14 cellular contexts compared by ENCODE assay signal in genomic region chr13:70253834-70254233, GRCh38.
DNase-seq lines count a peak whose midpoint lies in the region; ATAC-seq and TF ChIP-seq lines count a peak whose summit lies in the region.
"Had no signal": no experiment of that assay in that cellular context is flagged by ENCODE, and none has a peak within 500 bp of the region (broad histone marks: within the 10 kb centered on the region; RNA-seq: fewer than 3 reads in every experiment).

No MANE protein-coding gene starts in this region.

- intact Hi-C loops in MCF 10A (cut with micrococcal nuclease) (no loop called here), breast epithelium (cut with DNase I; ENCODE audit: low total_unique reads) (no loop called here)

- H3K27ac Mint-ChIP-seq in MCF 10A (ENCODE audit: low read depth, unreplicated experiment) (no peak overlapping the region), WTC11 (no peak overlapping the region)
- H3K27ac Mint-ChIP-seq: H9, memory B cell had no signal

- peaks cover 6% of the 10 kb centered on the region for H3K4me1 Mint-ChIP-seq in MCF 10A (ENCODE audit: insufficient read depth, unreplicated experiment)
- peaks cover 11% of the 10 kb centered on the region for H3K4me1 Mint-ChIP-seq in WTC11
- H3K4me1 Mint-ChIP-seq: memory B cell had no signal

- no TSS peak for BruUV-seq in MCF 10A (replicated peaks; lab: Mats Ljungman, UMichigan)

- no peaks in the 10 kb centered on the region for H3K4me1 ChIP-seq in breast epithelium
- no peaks in the 10 kb centered on the region for H3K4me1 ChIP-seq in SJCRH30
- no peaks in the 10 kb centered on the region for H3K4me1 ChIP-seq in gastroesophageal sphincter
- H3K4me1 ChIP-seq: tibial artery had no signal

- WGBS in gastroesophageal sphincter (ENCODE audit: low coverage in 1 of 2), 2 donors: 0 to 6% methylated on average over 1 of the region's 1 CpG

- H3K27me3 ChIP-seq in breast epithelium (no peaks in the 10 kb centered on the region), SJCRH30 (no peaks in the 10 kb centered on the region), gastroesophageal sphincter (no peaks in the 10 kb centered on the region)
- H3K27me3 ChIP-seq: tibial artery had no signal

- CTCF ChIA-PET in MCF 10A (lab: Yijun Ruan, JAX) (no interaction called here), WTC11 (lab: Charles Lee) (no interaction called here)

- H3K9me3 Mint-ChIP-seq in MCF 10A (ENCODE audit: unreplicated experiment): no peaks in the 10 kb centered on the region
- no peaks in the 10 kb centered on the region for H3K9me3 Mint-ChIP-seq in WTC11
- H3K9me3 Mint-ChIP-seq: H9, memory B cell had no signal

- no peak for TF ChIP-seq EP300 in gastroesophageal sphincter (IDR thresholded peaks at IDR 0.05)

- H3K4me3 Mint-ChIP-seq in MCF 10A (ENCODE audit: unreplicated experiment) (no peak overlapping the region), WTC11 (no peak overlapping the region)
- H3K4me3 Mint-ChIP-seq: H9, memory B cell had no signal

- H3K36me3 ChIP-seq in breast epithelium (no peaks in the 10 kb centered on the region), SJCRH30 (no peaks in the 10 kb centered on the region), gastroesophageal sphincter (no peaks in the 10 kb centered on the region)
- H3K36me3 ChIP-seq: tibial artery had no signal

- TF ChIP-seq CTCF in MCF 10A (IDR thresholded peaks at IDR 0.05; ENCODE audit: unreplicated experiment): no peak
- TF ChIP-seq CTCF in breast epithelium (IDR thresholded peaks at IDR 0.05): no peak
- TF ChIP-seq CTCF in gastroesophageal sphincter (IDR thresholded peaks at IDR 0.05): no peak
- TF ChIP-seq CTCF in WTC11 (IDR thresholded peaks at IDR 0.05): no peak

- POLR2A ChIA-PET in MCF 10A (lab: Yijun Ruan, JAX) (interaction anchor here (0.6 kb wide), 1 partner anchor 1238 kb away, joined by 3 read pairs; no protein-coding TSS in a partner anchor), WTC11 (lab: Charles Lee) (no interaction called here)

- no peaks in the 10 kb centered on the region for H3K27me3 Mint-ChIP-seq in MCF 10A (ENCODE audit: insufficient read depth, unreplicated experiment)
- H3K27me3 Mint-ChIP-seq in WTC11 (ENCODE audit: low read depth): no peaks in the 10 kb centered on the region
- H3K27me3 Mint-ChIP-seq: memory B cell had no signal

- H3K9me3 ChIP-seq in breast epithelium (no peaks in the 10 kb centered on the region), SJCRH30 (replicated peaks) (no peaks in the 10 kb centered on the region), gastroesophageal sphincter (no peaks in the 10 kb centered on the region)
- H3K9me3 ChIP-seq: tibial artery had no signal

- H3K4me3 ChIP-seq in breast epithelium (no peak overlapping the region), SJCRH30 (no peak overlapping the region), gastroesophageal sphincter (no peak overlapping the region)
- H3K4me3 ChIP-seq: tibial artery had no signal

- peak; percentile 38 for DNase-seq in MCF 10A (ENCODE audit: unreplicated experiment)
- DNase-seq in breast epithelium (ENCODE audit: low spot score in 2 of 2): no peak
- peak; percentile 96 for DNase-seq in NCI-H2171 treated with DMSO at 0.1 percent for 48 hours (lab: John Stamatoyannopoulos, UW)
- peak; percentile 12 to 60 for DNase-seq in SJCRH30
- DNase-seq in smooth muscle cell of the brain vasculature (ENCODE audit: low read depth, low spot score): peak; percentile 23
- no peak for DNase-seq in islet precursor cell
- DNase-seq in WTC11 (ENCODE audit: low spot score): no peak
- DNase-seq: activated CD4-positive, CD25-positive, alpha-beta regulatory T cell treated with anti-CD3 and anti-CD28 coated beads, Interleukin-2, amount 50 U/mL, for 72 hours; activated T-cell treated with anti-CD3 and anti-CD28 coated beads for 4 hours; cortex of kidney; H9; tibial artery had no signal

- no peaks in the 10 kb centered on the region for H3K36me3 Mint-ChIP-seq in MCF 10A (ENCODE audit: insufficient read depth, unreplicated experiment)
- no peaks in the 10 kb centered on the region for H3K36me3 Mint-ChIP-seq in WTC11
- H3K36me3 Mint-ChIP-seq: memory B cell had no signal

- TF ChIP-seq POLR2A in breast epithelium (IDR thresholded peaks at IDR 0.05) (no peak), gastroesophageal sphincter (IDR thresholded peaks at IDR 0.05) (no peak)

- ATAC-seq in gastroesophageal sphincter (no peak), WTC11 (no peak)

- no peak overlapping the region for H3K27ac ChIP-seq in breast epithelium
- H3K27ac ChIP-seq in SJCRH30: no peak overlapping the region
- no peak overlapping the region for H3K27ac ChIP-seq in gastroesophageal sphincter
- H3K27ac ChIP-seq: tibial artery had no signal

TF ChIP-seq in WTC11, 78 proteins besides CTCF, POLR2A, EP300 and RAD21:
- no peak for TF ChIP-seq RELA (CRISPR knock-in tag; IDR thresholded peaks at IDR 0.05; ENCODE audit: borderline replicate concordance)
- TF ChIP-seq ELF4 (CRISPR knock-in tag; IDR thresholded peaks at IDR 0.05; ENCODE audit: low read depth): no peak
- TF ChIP-seq SOX15 (CRISPR knock-in tag; IDR thresholded peaks at IDR 0.05): no peak
- no peak for TF ChIP-seq KAT7 (CRISPR knock-in tag; IDR thresholded peaks at IDR 0.05; ENCODE audit: borderline replicate concordance)
- TF ChIP-seq NFATC4 (CRISPR knock-in tag; IDR thresholded peaks at IDR 0.05): no peak

Comparison
In these comparisons a context has a peak if more than half of its experiments do, and no peak if none do; other contexts are left out.
1. DNase-seq: peak in MCF 10A (single experiment), NCI-H2171 treated with DMSO at 0.1 percent for 48 hours (single experiment), SJCRH30 (2 of 2) and smooth muscle cell of the brain vasculature (single experiment); none in breast epithelium (0 of 2), islet precursor cell (single experiment) and WTC11 (single experiment).